In the genomic region with DNA sequence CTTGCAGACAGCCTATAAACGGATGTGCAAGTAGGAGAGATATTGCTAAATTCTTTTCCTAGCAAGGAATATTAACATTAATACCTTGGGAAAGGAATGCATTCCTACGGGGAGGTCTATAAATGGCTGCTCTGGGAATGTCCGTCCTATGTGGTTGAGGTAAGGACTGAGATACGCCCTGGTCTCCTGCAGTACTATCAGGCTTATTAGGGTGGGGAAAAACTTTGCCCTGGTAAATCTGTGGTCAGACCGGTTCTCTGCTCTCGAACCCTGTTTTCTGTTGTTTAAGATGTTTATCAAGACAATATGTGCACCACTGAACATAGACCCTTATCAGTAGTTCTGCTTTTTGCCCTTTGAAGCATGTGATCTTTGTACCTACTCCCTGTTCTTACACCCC, we compare ENCODE assay signal across 1 cellular context.
TF ChIP-seq lines count a peak whose summit lies in the region.

No MANE protein-coding gene starts in this region.

TF ChIP-seq in HepG2, 621 proteins besides CTCF, POLR2A, EP300 and RAD21:
- TF ChIP-seq, protein P1, sequence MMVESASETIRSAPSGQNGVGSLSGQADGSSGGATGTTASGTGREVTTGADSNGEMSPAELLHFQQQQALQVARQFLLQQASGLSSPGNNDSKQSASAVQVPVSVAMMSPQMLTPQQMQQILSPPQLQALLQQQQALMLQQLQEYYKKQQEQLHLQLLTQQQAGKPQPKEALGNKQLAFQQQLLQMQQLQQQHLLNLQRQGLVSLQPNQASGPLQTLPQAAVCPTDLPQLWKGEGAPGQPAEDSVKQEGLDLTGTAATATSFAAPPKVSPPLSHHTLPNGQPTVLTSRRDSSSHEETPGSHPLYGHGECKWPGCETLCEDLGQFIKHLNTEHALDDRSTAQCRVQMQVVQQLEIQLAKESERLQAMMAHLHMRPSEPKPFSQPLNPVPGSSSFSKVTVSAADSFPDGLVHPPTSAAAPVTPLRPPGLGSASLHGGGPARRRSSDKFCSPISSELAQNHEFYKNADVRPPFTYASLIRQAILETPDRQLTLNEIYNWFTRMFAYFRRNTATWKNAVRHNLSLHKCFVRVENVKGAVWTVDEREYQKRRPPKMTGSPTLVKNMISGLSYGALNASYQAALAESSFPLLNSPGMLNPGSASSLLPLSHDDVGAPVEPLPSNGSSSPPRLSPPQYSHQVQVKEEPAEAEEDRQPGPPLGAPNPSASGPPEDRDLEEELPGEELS (CRISPR knock-in tag; IDR thresholded peaks at IDR 0.05), result peak; percentile 24; the same call in 1 of the 2 replicates
- peak; percentile 50; the same call in 1 of the 2 replicates for TF ChIP-seq HNF4A (CRISPR knock-in tag; IDR thresholded peaks at IDR 0.05)
- TF ChIP-seq RBFOX2 (IDR thresholded peaks at IDR 0.05; ENCODE audit: low read depth, low read length), result 0 out of 2 replicates have a peak, but pooled peaks have one; percentile 22
- TF ChIP-seq, protein P2, sequence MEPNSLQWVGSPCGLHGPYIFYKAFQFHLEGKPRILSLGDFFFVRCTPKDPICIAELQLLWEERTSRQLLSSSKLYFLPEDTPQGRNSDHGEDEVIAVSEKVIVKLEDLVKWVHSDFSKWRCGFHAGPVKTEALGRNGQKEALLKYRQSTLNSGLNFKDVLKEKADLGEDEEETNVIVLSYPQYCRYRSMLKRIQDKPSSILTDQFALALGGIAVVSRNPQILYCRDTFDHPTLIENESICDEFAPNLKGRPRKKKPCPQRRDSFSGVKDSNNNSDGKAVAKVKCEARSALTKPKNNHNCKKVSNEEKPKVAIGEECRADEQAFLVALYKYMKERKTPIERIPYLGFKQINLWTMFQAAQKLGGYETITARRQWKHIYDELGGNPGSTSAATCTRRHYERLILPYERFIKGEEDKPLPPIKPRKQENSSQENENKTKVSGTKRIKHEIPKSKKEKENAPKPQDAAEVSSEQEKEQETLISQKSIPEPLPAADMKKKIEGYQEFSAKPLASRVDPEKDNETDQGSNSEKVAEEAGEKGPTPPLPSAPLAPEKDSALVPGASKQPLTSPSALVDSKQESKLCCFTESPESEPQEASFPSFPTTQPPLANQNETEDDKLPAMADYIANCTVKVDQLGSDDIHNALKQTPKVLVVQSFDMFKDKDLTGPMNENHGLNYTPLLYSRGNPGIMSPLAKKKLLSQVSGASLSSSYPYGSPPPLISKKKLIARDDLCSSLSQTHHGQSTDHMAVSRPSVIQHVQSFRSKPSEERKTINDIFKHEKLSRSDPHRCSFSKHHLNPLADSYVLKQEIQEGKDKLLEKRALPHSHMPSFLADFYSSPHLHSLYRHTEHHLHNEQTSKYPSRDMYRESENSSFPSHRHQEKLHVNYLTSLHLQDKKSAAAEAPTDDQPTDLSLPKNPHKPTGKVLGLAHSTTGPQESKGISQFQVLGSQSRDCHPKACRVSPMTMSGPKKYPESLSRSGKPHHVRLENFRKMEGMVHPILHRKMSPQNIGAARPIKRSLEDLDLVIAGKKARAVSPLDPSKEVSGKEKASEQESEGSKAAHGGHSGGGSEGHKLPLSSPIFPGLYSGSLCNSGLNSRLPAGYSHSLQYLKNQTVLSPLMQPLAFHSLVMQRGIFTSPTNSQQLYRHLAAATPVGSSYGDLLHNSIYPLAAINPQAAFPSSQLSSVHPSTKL (CRISPR knock-in tag; IDR thresholded peaks at IDR 0.05), result 0 out of 2 replicates have a peak, but pooled peaks have one; percentile 23
